ENCODE assay signal across 14 cellular contexts in the genomic region with DNA sequence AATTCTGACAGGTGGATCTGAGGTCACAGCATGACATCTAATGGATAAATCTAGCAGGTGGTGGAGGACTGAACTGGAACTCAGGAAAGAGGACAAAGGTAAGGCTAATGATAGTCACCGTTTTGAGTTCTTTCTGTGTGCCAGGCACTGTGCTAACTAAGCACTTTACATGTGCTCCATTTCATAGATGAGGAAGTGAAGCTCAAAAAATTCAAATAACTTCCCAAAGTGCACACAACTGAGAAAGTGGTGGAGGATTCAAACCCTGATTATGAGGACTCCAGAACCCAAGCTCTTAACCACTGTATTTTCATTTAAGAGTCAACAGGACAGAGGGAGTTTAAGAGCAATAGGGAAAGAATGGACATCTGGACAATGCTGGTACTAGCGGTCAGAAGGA. TPM values are rescaled to one million over a fixed set of nuclear protein-coding genes. Genes with fewer than 3 reads are reported as not detected.
"Had no signal": no experiment of that assay in that cellular context is flagged by ENCODE, and none has a peak within 500 bp of the region (broad histone marks: within the 10 kb centered on the region; RNA-seq: fewer than 3 reads in every experiment).

No MANE protein-coding gene starts in this region.

- H3K27ac ChIP-seq: esophagus squamous epithelium, lower lobe of right lung had no signal

- ATAC-seq: activated CD4-positive, CD25-positive, alpha-beta regulatory T cell treated with anti-CD3 and anti-CD28 coated beads, Interleukin-2, amount 50 U/mL, for 24 hours; activated CD8-positive, alpha-beta memory T cell treated with anti-CD3 and anti-CD28 coated beads, Interleukin-2, amount 10 ng/mL, durations not matched to agents 7 days and 5 days; lower lobe of right lung; naive thymus-derived CD4-positive, alpha-beta T cell had no signal

- H3K36me3 ChIP-seq: esophagus squamous epithelium, lower lobe of right lung had no signal

- H3K9me3 ChIP-seq: esophagus squamous epithelium, lower lobe of right lung had no signal

- H3K4me3 ChIP-seq: esophagus squamous epithelium, lower lobe of right lung had no signal

- DNase-seq: activated gamma-delta T cell treated with Interleukin-2 at 50 U/mL for 16 hours; activated naive CD8-positive, alpha-beta T cell treated with anti-CD3 and anti-CD28 coated beads, Interleukin-2, amount 10 ng/mL, durations not matched to agents 7 days and 5 days; activated T-cell treated with anti-CD3 and anti-CD28 coated beads, Interleukin-2, amount 50 U/mL, for 72 hours; anterior cingulate cortex; esophagus squamous epithelium; foreskin fibroblast; immature natural killer cell; left cardiac atrium; lower lobe of right lung; midbrain; naive thymus-derived CD4-positive, alpha-beta T cell; retina had no signal

RNA-seq across cellular contexts. Expression of a gene that starts 38.3 kb away (rescaled TPM):
- total RNA-seq: activated CD8-positive, alpha-beta memory T cell treated with anti-CD3 and anti-CD28 coated beads, Interleukin-2, amount 10 ng/mL, durations not matched to agents 7 days and 5 days; activated naive CD8-positive, alpha-beta T cell treated with anti-CD3 and anti-CD28 coated beads, Interleukin-2, amount 10 ng/mL, durations not matched to agents 7 days and 5 days had no signal
